ENCODE assay signal across 9 cellular contexts in the genomic region with DNA sequence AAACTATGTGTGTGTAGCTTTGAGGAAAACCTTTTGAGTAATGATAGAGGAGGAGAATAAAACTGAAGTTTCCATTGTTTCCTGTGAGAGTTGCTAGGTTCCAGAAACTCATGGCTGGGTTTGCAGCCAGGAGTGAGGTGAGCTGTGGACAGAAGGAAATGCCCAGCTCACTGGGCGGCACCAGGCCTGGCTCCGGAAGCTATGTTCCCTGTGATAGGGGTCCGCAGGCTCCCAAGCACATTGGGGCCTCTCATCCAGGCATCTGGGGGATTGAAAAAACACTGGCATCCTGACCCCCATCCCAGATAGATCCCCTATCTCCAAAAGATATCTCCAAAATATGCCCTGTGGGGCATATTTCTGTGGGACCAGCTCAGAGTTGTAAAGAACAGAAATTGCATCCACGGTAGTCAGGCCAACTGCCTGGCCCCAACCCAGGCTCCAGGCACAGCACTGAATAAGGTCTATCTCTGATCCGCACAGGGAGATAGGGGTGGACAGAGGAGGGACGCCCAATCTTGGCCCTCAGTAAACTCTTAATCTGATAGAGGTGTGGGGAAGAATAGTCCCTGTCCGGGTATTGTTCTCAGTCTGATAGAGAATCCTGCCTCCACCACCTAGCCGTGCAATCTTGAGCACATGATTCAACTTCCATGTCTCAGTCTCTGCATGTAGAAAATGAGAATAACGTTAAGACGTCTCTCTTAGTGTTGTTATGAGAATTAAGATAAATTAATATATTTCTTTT. TPM values are rescaled to one million over a fixed set of nuclear protein-coding genes. Genes with fewer than 3 reads are reported as not detected.
DNase-seq lines count a peak whose midpoint lies in the region; ATAC-seq, FAIRE-seq and TF ChIP-seq lines count a peak whose summit lies in the region.
"Had no signal": no experiment of that assay in that cellular context is flagged by ENCODE, and none has a peak within 500 bp of the region (broad histone marks: within the 10 kb centered on the region; RNA-seq: fewer than 3 reads in every experiment).

No MANE protein-coding gene starts in this region.

- peak overlapping the region; percentile 96 to 100 for H3K27ac ChIP-seq in A549
- peak overlapping the region; percentile 97 for H3K27ac ChIP-seq in SJCRH30
- H3K27ac ChIP-seq in endodermal cell (ENCODE audit: low read depth, low read length): peak overlapping the region; percentile 10

- H3K36me3 Mint-ChIP-seq in endodermal cell (ENCODE audit: low read depth) (peaks cover 3% of the 10 kb centered on the region), nephron (ENCODE audit: low read depth) (no peaks in the 10 kb centered on the region)

- H3K9me3 ChIP-seq in A549 (no peaks in the 10 kb centered on the region), SJCRH30 (replicated peaks) (no peaks in the 10 kb centered on the region), endodermal cell (ENCODE audit: control insufficient read depth, low read length) (no peaks in the 10 kb centered on the region)

- no peak for TF ChIP-seq EP300 in A549 (IDR thresholded peaks at IDR 0.05)

- DNase-seq in A549 (ENCODE audit: low read depth in 1 of 2, low spot score in 1 of 2): no peak
- DNase-seq in SJCRH30: peak; percentile 49 to 69
- DNase-seq in endodermal cell: no peak
- no peak for DNase-seq in RCC 7860 (ENCODE audit: low spot score)
- DNase-seq: effector memory CD4-positive, alpha-beta T cell had no signal

- H3K27me3 ChIP-seq in SJCRH30 (no peaks in the 10 kb centered on the region), endodermal cell (ENCODE audit: control insufficient read depth, insufficient read depth, low read length, poor library complexity, severe bottlenecking) (no peaks in the 10 kb centered on the region)

- H3K4me1 Mint-ChIP-seq in endodermal cell: peaks cover 51% of the 10 kb centered on the region
- H3K4me1 Mint-ChIP-seq in nephron: peaks cover 63% of the 10 kb centered on the region

- H3K27ac Mint-ChIP-seq in endodermal cell: no peak overlapping the region
- peak overlapping the region; percentile 88 to 98 (median 89) for H3K27ac Mint-ChIP-seq in nephron

- WGBS in A549 (ENCODE audit: missing lambda C conversion rate): 57% methylated on average over 10 of the region's 10 CpGs
- WGBS in endodermal cell (ENCODE audit: insufficient coverage in 1 of 2, insufficient read length in 1 of 2), 2 experiments: 85 to 88% methylated on average over 8 of the region's 10 CpGs

- POLR2A ChIA-PET in A549 (lab: Yijun Ruan, JAX): no interaction called here

- CTCF ChIA-PET in A549 (lab: Yijun Ruan, JAX): interaction anchor here (1.0 to 2.7 kb wide), 10 partner anchors 9 to 294 kb away, joined by 3 to 21 read pairs (median 5); no protein-coding TSS in a partner anchor

- H3K4me3 Mint-ChIP-seq in endodermal cell (peak overlapping the region; percentile 65), nephron (peak overlapping the region; percentile 84 to 91 (median 89))

- H3K27me3 Mint-ChIP-seq in endodermal cell (ENCODE audit: insufficient read depth) (no peaks in the 10 kb centered on the region), nephron (ENCODE audit: low read depth) (peaks cover 9% of the 10 kb centered on the region)

- H3K36me3 ChIP-seq in SJCRH30 (peaks cover 7% of the 10 kb centered on the region; the same call in 1 of the 2 replicates), endodermal cell (ENCODE audit: control insufficient read depth, insufficient read depth, low read length) (peaks cover 9% of the 10 kb centered on the region)

- peak overlapping the region; percentile 53 for H3K4me2 ChIP-seq in A549

- no peak overlapping the region for H3K9ac ChIP-seq in endodermal cell (ENCODE audit: extremely low read depth, low read length, poor library complexity, severe bottlenecking)

- H3K4me3 ChIP-seq in A549: no peak overlapping the region
- H3K4me3 ChIP-seq in SJCRH30: no peak overlapping the region
- H3K4me3 ChIP-seq in endodermal cell (ENCODE audit: low read length): no peak overlapping the region

- ATAC-seq in A549 (no peak), HG03520 (IDR thresholded peaks at IDR 0.05; ENCODE audit: unreplicated experiment) (no peak), HG03460 (IDR thresholded peaks at IDR 0.05; ENCODE audit: unreplicated experiment) (no peak), GM19351 (IDR thresholded peaks at IDR 0.05; ENCODE audit: unreplicated experiment) (no peak)

- no peak for TF ChIP-seq POLR2A in A549 (IDR thresholded peaks at IDR 0.05; ENCODE audit: low read length)

- peaks cover 53% of the 10 kb centered on the region for H3K4me1 ChIP-seq in A549
- H3K4me1 ChIP-seq in SJCRH30: peaks cover 69% of the 10 kb centered on the region
- H3K4me1 ChIP-seq in endodermal cell (ENCODE audit: control insufficient read depth, insufficient read depth, low read length): peaks cover 22% of the 10 kb centered on the region

- TF ChIP-seq RAD21 in A549 (conservative IDR thresholded peaks at IDR 0.05 in 1 of 2, IDR thresholded peaks at IDR 0.05 in 1 of 2): no peak

- FAIRE-seq in A549 (lab: Jason Lieb, UNC): no peak
- no peak for FAIRE-seq in RCC 7860 (lab: Jason Lieb, UNC)

- TF ChIP-seq CTCF in A549 (IDR thresholded peaks at IDR 0.05): no peak
- no peak for TF ChIP-seq CTCF in endodermal cell (conservative IDR thresholded peaks at IDR 0.05)
- no peak for TF ChIP-seq CTCF in nephron (IDR thresholded peaks at IDR 0.05; ENCODE audit: unreplicated experiment in 3 of 3)

- H3K9me3 Mint-ChIP-seq in endodermal cell (no peaks in the 10 kb centered on the region), nephron (no peaks in the 10 kb centered on the region)

TF ChIP-seq in A549, 52 proteins besides CTCF, POLR2A, EP300 and RAD21 (continues in another document):
- TF ChIP-seq, protein P1, sequence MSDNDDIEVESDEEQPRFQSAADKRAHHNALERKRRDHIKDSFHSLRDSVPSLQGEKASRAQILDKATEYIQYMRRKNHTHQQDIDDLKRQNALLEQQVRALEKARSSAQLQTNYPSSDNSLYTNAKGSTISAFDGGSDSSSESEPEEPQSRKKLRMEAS (IDR thresholded peaks at IDR 0.05): no peak
- no peak for TF ChIP-seq TP53 (CRISPR knock-in tag; IDR thresholded peaks at IDR 0.05)
- no peak for TF ChIP-seq CBX8 (IDR thresholded peaks at IDR 0.05)
- no peak for TF ChIP-seq KDM5A (IDR thresholded peaks at IDR 0.05)
- no peak for TF ChIP-seq NPAS2 (CRISPR knock-in tag; IDR thresholded peaks at IDR 0.05; ENCODE audit: borderline replicate concordance)
- TF ChIP-seq POLR2AphosphoS2 (conservative IDR thresholded peaks at IDR 0.05; ENCODE audit: low read length): no peak
- TF ChIP-seq, protein P2, sequence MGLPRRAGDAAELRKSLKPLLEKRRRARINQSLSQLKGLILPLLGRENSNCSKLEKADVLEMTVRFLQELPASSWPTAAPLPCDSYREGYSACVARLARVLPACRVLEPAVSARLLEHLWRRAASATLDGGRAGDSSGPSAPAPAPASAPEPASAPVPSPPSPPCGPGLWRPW (IDR thresholded peaks at IDR 0.05): no peak
- TF ChIP-seq SREBF2 (IDR thresholded peaks at IDR 0.05): no peak
- no peak for TF ChIP-seq BHLHE40 (IDR thresholded peaks at IDR 0.05; ENCODE audit: low read depth, low read length)
- no peak for TF ChIP-seq GATA3 (IDR thresholded peaks at IDR 0.05; ENCODE audit: borderline replicate concordance)
- TF ChIP-seq ZFP36 (IDR thresholded peaks at IDR 0.05; ENCODE audit: borderline replicate concordance, partially characterized antibody): no peak
- no peak for TF ChIP-seq CBX2 (IDR thresholded peaks at IDR 0.05; ENCODE audit: borderline replicate concordance, low read depth)
- no peak for TF ChIP-seq SMC3 (IDR thresholded peaks at IDR 0.05)
- TF ChIP-seq CHD4 (IDR thresholded peaks at IDR 0.05; ENCODE audit: borderline replicate concordance): no peak

RNA-seq across cellular contexts. Expression of a gene that starts 1.9 kb away (rescaled TPM):
- 7.0 and 8.3 TPM in 2 replicates for polyA plus RNA-seq in A549 (2011; rRNA removed)
- 26.3 and 36.6 TPM in 2 replicates for polyA plus RNA-seq in A549 (2012; cell fraction: cytosol; rRNA removed)
- 187 and 265 TPM in 2 replicates for polyA plus RNA-seq in A549 (2012; cell fraction: nucleus; rRNA removed)
- polyA plus RNA-seq in A549 (2017; fragmentation: RNase III; extraction: RNeasy Plus Mini Kit Qiagen cat#74134 plus additional on column Dnase treatment): 42.7 to 51.6 TPM (median 43.5 TPM) in 3 replicates
- 16.1 and 26.1 TPM in 2 replicates for polyA minus RNA-seq in A549 (2011; rRNA and poly(A)+ RNA removed)
- total RNA-seq in SJCRH30 (2014; rRNA removed; shearing (Covaris generic)): 82.3 and 84.0 TPM in 2 replicates
- 100 to 1,000 TPM; 222 to 227 TPM for total RNA-seq in endodermal cell
- polyA plus RNA-seq in endodermal cell (2013, experiment 1 of 2): 74.9 TPM
- polyA plus RNA-seq in endodermal cell (2013, experiment 2 of 2): 76.7 TPM

RNA-seq across cellular contexts. Expression of a gene that starts 37.9 kb away (rescaled TPM):
- polyA plus RNA-seq in A549 (2011; rRNA removed) (not detected in 2 replicates), A549 (2017; fragmentation: RNase III; extraction: RNeasy Plus Mini Kit Qiagen cat#74134 plus additional on column Dnase treatment) (not detected in 3 replicates)
- polyA plus RNA-seq in A549 (2012; cell fraction: cytosol; rRNA removed): not detected in 2 replicates
- not detected in 2 replicates for polyA plus RNA-seq in A549 (2012; cell fraction: nucleus; rRNA removed)
- not detected in 2 replicates for polyA minus RNA-seq in A549 (2011; rRNA and poly(A)+ RNA removed)
- total RNA-seq in SJCRH30 (2014; rRNA removed; shearing (Covaris generic)): not detected in 2 replicates
- not detected for total RNA-seq in endodermal cell
- not detected for polyA plus RNA-seq in endodermal cell (2013, experiment 1 of 2)
- not detected for polyA plus RNA-seq in endodermal cell (2013, experiment 2 of 2)

Comparison
In these comparisons a context has a peak if more than half of its experiments do, and no peak if none do; other contexts are left out.
1. DNase-seq: peak in SJCRH30 (2 of 2); none in A549 (0 of 2), endodermal cell (single experiment) and RCC 7860 (single experiment).
2. H3K27ac ChIP-seq: peak in every context shown above with its lines; median percentile 98 in A549; 97 in SJCRH30; 10 in endodermal cell.